1 cellular context compared by ENCODE assay signal in genomic region chr17:42277342-42277712, GRCh38.
TF ChIP-seq lines count a peak whose summit lies in the region.

No MANE protein-coding gene starts in this region.

TF ChIP-seq in GM23338, 12 proteins besides CTCF, POLR2A, EP300 and RAD21 (continued from another document):
- TF ChIP-seq ZNF114 (CRISPR knock-in tag; IDR thresholded peaks at IDR 0.05) (no peak), POLR2AphosphoS5 (IDR thresholded peaks at IDR 0.05; ENCODE audit: low read depth) (no peak), EZH2phosphoT487 (IDR thresholded peaks at IDR 0.05; ENCODE audit: unreplicated experiment) (no peak), ZNF331 (CRISPR knock-in tag; IDR thresholded peaks at IDR 0.05; ENCODE audit: low read depth) (no peak), REST (IDR thresholded peaks at IDR 0.05; ENCODE audit: unreplicated experiment) (no peak), EZH2 (IDR thresholded peaks at IDR 0.05; ENCODE audit: low read depth, unreplicated experiment) (no peak), JUNB (IDR thresholded peaks at IDR 0.05; ENCODE audit: unreplicated experiment) (no peak), STAT1 (IDR thresholded peaks at IDR 0.05; ENCODE audit: unreplicated experiment) (no peak)
